In the genomic region with DNA sequence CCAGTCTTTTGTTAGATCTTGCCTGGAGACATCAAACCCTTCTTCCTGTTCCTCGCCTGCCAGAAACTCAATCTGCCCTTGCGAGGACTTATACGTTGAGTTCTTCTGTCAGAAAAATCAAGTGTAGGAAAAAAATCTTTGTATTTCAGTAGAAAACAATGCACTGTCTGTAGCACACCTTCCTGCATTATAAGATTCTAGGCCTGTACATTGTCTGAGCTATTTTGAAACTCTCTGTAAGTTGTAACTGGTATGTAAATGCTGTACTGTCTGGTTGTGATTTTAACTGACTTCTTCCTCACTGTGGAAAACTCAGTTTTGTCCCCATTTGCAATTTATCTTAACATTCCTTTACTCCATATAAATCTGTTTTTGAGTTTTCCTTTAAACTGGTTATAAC, we compare ENCODE assay signal across 1 cellular context.
TF ChIP-seq lines count a peak whose summit lies in the region.

No MANE protein-coding gene starts in this region.

TF ChIP-seq in GM12878, 131 proteins besides CTCF, POLR2A, EP300 and RAD21:
- TF ChIP-seq, protein P1, sequence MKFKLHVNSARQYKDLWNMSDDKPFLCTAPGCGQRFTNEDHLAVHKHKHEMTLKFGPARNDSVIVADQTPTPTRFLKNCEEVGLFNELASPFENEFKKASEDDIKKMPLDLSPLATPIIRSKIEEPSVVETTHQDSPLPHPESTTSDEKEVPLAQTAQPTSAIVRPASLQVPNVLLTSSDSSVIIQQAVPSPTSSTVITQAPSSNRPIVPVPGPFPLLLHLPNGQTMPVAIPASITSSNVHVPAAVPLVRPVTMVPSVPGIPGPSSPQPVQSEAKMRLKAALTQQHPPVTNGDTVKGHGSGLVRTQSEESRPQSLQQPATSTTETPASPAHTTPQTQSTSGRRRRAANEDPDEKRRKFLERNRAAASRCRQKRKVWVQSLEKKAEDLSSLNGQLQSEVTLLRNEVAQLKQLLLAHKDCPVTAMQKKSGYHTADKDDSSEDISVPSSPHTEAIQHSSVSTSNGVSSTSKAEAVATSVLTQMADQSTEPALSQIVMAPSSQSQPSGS (IDR thresholded peaks at IDR 0.05; ENCODE audit: low read length): no peak
- TF ChIP-seq HDAC2 (IDR thresholded peaks at IDR 0.05): no peak
